Comparison of ENCODE assay signal across 8 cellular contexts in genomic region chr3:170907519-170908234, GRCh38. TPM values are rescaled to one million over a fixed set of nuclear protein-coding genes. Genes with fewer than 3 reads are reported as not detected.
DNase-seq lines count a peak whose midpoint lies in the region; ATAC-seq and TF ChIP-seq lines count a peak whose summit lies in the region.

No MANE protein-coding gene starts in this region.

- peak; percentile 30 for DNase-seq in EH (ENCODE audit: low read depth)
- DNase-seq in activated CD4-positive, alpha-beta T cell treated with anti-CD3 and anti-CD28 coated beads, Interleukin-2, amount 10 ng/mL, durations not matched to agents 24 days and 14 days: no peak
- DNase-seq in glomerular visceral epithelial cell (ENCODE audit: extremely low spot score): peak; percentile 22
- no peak for DNase-seq in progenitor cell of endocrine pancreas (ENCODE audit: low spot score, unreplicated experiment)
- DNase-seq in NCI-H446 treated with DMSO at 0.1 percent for 48 hours (lab: John Stamatoyannopoulos, UW): no peak
- DNase-seq in MV-4-11 (lab: John Stamatoyannopoulos, UW): no peak
- no peak for DNase-seq in mesenteric fat pad (ENCODE audit: low spot score)

- intact Hi-C loops in activated CD4-positive, alpha-beta T cell treated with anti-CD3 and anti-CD28 coated beads, Interleukin-2, amount 10 ng/mL, durations not matched to agents 24 days and 14 days (cut with micrococcal nuclease): loop anchor here (1.0 to 10.0 kb wide), 4 partner anchors 37 to 1843 kb away; partner anchors contain the start of genes ECT2 and RPL22L1

- no peak for TF ChIP-seq CTCF in progenitor cell of endocrine pancreas (IDR thresholded peaks at IDR 0.05; ENCODE audit: unreplicated experiment)

- peaks cover 1% of the 10 kb centered on the region for H3K36me3 Mint-ChIP-seq in activated CD4-positive, alpha-beta T cell treated with anti-CD3 and anti-CD28 coated beads, Interleukin-2, amount 10 ng/mL, durations not matched to agents 24 days and 14 days (ENCODE audit: low read depth)
- peaks cover 4% of the 10 kb centered on the region for H3K36me3 Mint-ChIP-seq in progenitor cell of endocrine pancreas (ENCODE audit: insufficient read depth)

- peak; percentile 10 for ATAC-seq in HG02981 (IDR thresholded peaks at IDR 0.05; ENCODE audit: unreplicated experiment)

- peaks cover 3% of the 10 kb centered on the region for H3K9me3 Mint-ChIP-seq in activated CD4-positive, alpha-beta T cell treated with anti-CD3 and anti-CD28 coated beads, Interleukin-2, amount 10 ng/mL, durations not matched to agents 24 days and 14 days
- peaks cover 13% of the 10 kb centered on the region for H3K9me3 Mint-ChIP-seq in progenitor cell of endocrine pancreas (ENCODE audit: low read depth)

- peaks cover 13% of the 10 kb centered on the region for H3K27me3 Mint-ChIP-seq in activated CD4-positive, alpha-beta T cell treated with anti-CD3 and anti-CD28 coated beads, Interleukin-2, amount 10 ng/mL, durations not matched to agents 24 days and 14 days
- H3K27me3 Mint-ChIP-seq in progenitor cell of endocrine pancreas: peaks cover 29% of the 10 kb centered on the region

- H3K4me1 Mint-ChIP-seq in activated CD4-positive, alpha-beta T cell treated with anti-CD3 and anti-CD28 coated beads, Interleukin-2, amount 10 ng/mL, durations not matched to agents 24 days and 14 days: peaks cover 19% of the 10 kb centered on the region
- H3K4me1 Mint-ChIP-seq in progenitor cell of endocrine pancreas (ENCODE audit: low read depth): peaks cover 3% of the 10 kb centered on the region

- peak overlapping the region; percentile 34 for H3K27ac Mint-ChIP-seq in activated CD4-positive, alpha-beta T cell treated with anti-CD3 and anti-CD28 coated beads, Interleukin-2, amount 10 ng/mL, durations not matched to agents 24 days and 14 days
- no peak overlapping the region for H3K27ac Mint-ChIP-seq in progenitor cell of endocrine pancreas

- peak overlapping the region; percentile 99 for H3K4me3 Mint-ChIP-seq in activated CD4-positive, alpha-beta T cell treated with anti-CD3 and anti-CD28 coated beads, Interleukin-2, amount 10 ng/mL, durations not matched to agents 24 days and 14 days
- peak overlapping the region; percentile 89 for H3K4me3 Mint-ChIP-seq in progenitor cell of endocrine pancreas (ENCODE audit: low read depth)

RNA-seq across cellular contexts. Expression of gene EIF5A2, which starts 0.8 kb away (rescaled TPM):
- 8.7 and 9.7 TPM in 2 replicates for total RNA-seq in activated CD4-positive, alpha-beta T cell treated with anti-CD3 and anti-CD28 coated beads, Interleukin-2, amount 10 ng/mL, durations not matched to agents 24 days and 14 days
- total RNA-seq in progenitor cell of endocrine pancreas: 2.7 and 3.7 TPM in 2 replicates
- 13.7 TPM for total RNA-seq in mesenteric fat pad

RNA-seq across cellular contexts. Expression of gene RPL22L1, which starts 37.7 kb away (rescaled TPM):
- 157 TPM in 2 replicates for total RNA-seq in activated CD4-positive, alpha-beta T cell treated with anti-CD3 and anti-CD28 coated beads, Interleukin-2, amount 10 ng/mL, durations not matched to agents 24 days and 14 days
- total RNA-seq in progenitor cell of endocrine pancreas (53.8 TPM in 2 replicates), mesenteric fat pad (67.9 TPM)

Comparison
In these comparisons a context has a peak if more than half of its experiments do, and no peak if none do; other contexts are left out.
1. DNase-seq: peak in EH (single experiment) and glomerular visceral epithelial cell (single experiment); none in activated CD4-positive, alpha-beta T cell treated with anti-CD3 and anti-CD28 coated beads, Interleukin-2, amount 10 ng/mL, durations not matched to agents 24 days and 14 days (single experiment), progenitor cell of endocrine pancreas (single experiment), NCI-H446 treated with DMSO at 0.1 percent for 48 hours (single experiment), MV-4-11 (single experiment) and mesenteric fat pad (single experiment).